In genomic region chr13:110371550-110372465, GRCh38 we compare ENCODE assay signal across 7 cellular contexts.
DNase-seq lines count a peak whose midpoint lies in the region; ATAC-seq and TF ChIP-seq lines count a peak whose summit lies in the region.

No MANE protein-coding gene starts in this region.

- POLR2A ChIA-PET in OCI-LY7 (lab: Charles Lee): no interaction called here

- CTCF ChIA-PET in OCI-LY7 (lab: Charles Lee; ENCODE audit: unreplicated experiment): no interaction called here

- ATAC-seq in GM21390 (IDR thresholded peaks at IDR 0.05; ENCODE audit: unreplicated experiment) (peak; percentile 57), HG03520 (IDR thresholded peaks at IDR 0.05; ENCODE audit: unreplicated experiment) (peak; percentile 66), left cardiac atrium (peak; percentile 29 to 48)

- H3K27me3 ChIP-seq in tibial artery: no peaks in the 10 kb centered on the region

- H3K4me2 ChIP-seq in OCI-LY7 (ENCODE audit: low read length): no peak overlapping the region

- H3K79me2 ChIP-seq in OCI-LY7 (ENCODE audit: insufficient read depth, low read depth, low read length): no peaks in the 10 kb centered on the region

- H4K20me1 ChIP-seq in OCI-LY7 (ENCODE audit: insufficient read depth, low read length): no peaks in the 10 kb centered on the region

- H3K27ac ChIP-seq in tibial artery (peak overlapping the region; percentile 67 to 81), OCI-LY7 (ENCODE audit: low read depth, low read length, poor library complexity, severe bottlenecking) (no peak overlapping the region)

- H3K4me3 ChIP-seq in tibial artery: peak overlapping the region; percentile 16 to 18
- no peak overlapping the region for H3K4me3 ChIP-seq in OCI-LY7 (ENCODE audit: low read depth, low read length, poor library complexity, severe bottlenecking)

- peaks cover 0 to 93% (median 49%) of the 10 kb centered on the region in 4 donors for H3K4me1 ChIP-seq in tibial artery
- no peaks in the 10 kb centered on the region for H3K4me1 ChIP-seq in OCI-LY7 (ENCODE audit: insufficient read depth, low read length, poor library complexity, severe bottlenecking)

- H3K36me3 ChIP-seq in tibial artery (no peaks in the 10 kb centered on the region), OCI-LY7 (ENCODE audit: insufficient read depth, low read length) (no peaks in the 10 kb centered on the region)

- H2AFZ ChIP-seq in OCI-LY7 (ENCODE audit: low read length): no peak overlapping the region

- DNase-seq in left cardiac atrium (no peak), tibial artery (no peak), NCI-H524 treated with DMSO at 0.1 percent for 48 hours (lab: John Stamatoyannopoulos, UW) (no peak), OCI-LY7 (ENCODE audit: low spot score) (no peak)
- DNase-seq in activated CD8-positive, alpha-beta memory T cell treated with anti-CD3 and anti-CD28 coated beads, Interleukin-2, amount 50 U/mL, for 4 hours: no peak

- no peaks in the 10 kb centered on the region for H3K9me2 ChIP-seq in OCI-LY7 (ENCODE audit: insufficient read depth, low read length)

- no peak for TF ChIP-seq CTCF in tibial artery (IDR thresholded peaks at IDR 0.05)
- no peak for TF ChIP-seq CTCF in OCI-LY7 (conservative IDR thresholded peaks at IDR 0.05; ENCODE audit: low read length)

- intact Hi-C loops in left cardiac atrium (cut with DNase I) (no loop called here), tibial artery (cut with DNase I; ENCODE audit: low total_unique reads) (no loop called here), OCI-LY7 (cut with micrococcal nuclease; ENCODE audit: unreplicated experiment) (no loop called here)

- no peaks in the 10 kb centered on the region for H3K9me3 ChIP-seq in tibial artery
- H3K9me3 ChIP-seq in OCI-LY7 (ENCODE audit: low read length): no peaks in the 10 kb centered on the region

- BruUV-seq in OCI-LY7 (replicated peaks; lab: Mats Ljungman, UMichigan): no TSS peak
